ENCODE assay signal across 27 cellular contexts in genomic region chr3:12586403-12586802, GRCh38. TPM values are rescaled to one million over a fixed set of nuclear protein-coding genes. Genes with fewer than 3 reads are reported as not detected.
A peak's percentile ranks its signal among the peaks of the same experiment; 100 is the strongest.
DNase-seq lines count a peak whose midpoint lies in the region; ATAC-seq and TF ChIP-seq lines count a peak whose summit lies in the region.
"Had no signal": no experiment of that assay in that cellular context is flagged by ENCODE, and none has a peak within 500 bp of the region (broad histone marks: within the 10 kb centered on the region; RNA-seq: fewer than 3 reads in every experiment).

No MANE protein-coding gene starts in this region.

- no peaks in the 10 kb centered on the region for H3K9me2 ChIP-seq in PC-9 (ENCODE audit: insufficient read depth)

- no peak for TF ChIP-seq CTCF in PC-9 (conservative IDR thresholded peaks at IDR 0.05)
- no peak for TF ChIP-seq CTCF in nephron progenitor cell (IDR thresholded peaks at IDR 0.05)
- TF ChIP-seq CTCF in endothelial cell (IDR thresholded peaks at IDR 0.05; ENCODE audit: unreplicated experiment): no peak
- no peak for TF ChIP-seq CTCF in neural progenitor cell (IDR thresholded peaks at IDR 0.05)

- CTCF ChIA-PET in CD8-positive, alpha-beta memory T cell (lab: Charles Lee): no interaction called here
- CTCF ChIA-PET in PC-9 (lab: Charles Lee): no interaction called here

- POLR2A ChIA-PET in CD8-positive, alpha-beta memory T cell (lab: Charles Lee): interaction anchor here (1.0 kb wide), 1 partner anchor 20 kb away, joined by 4 read pairs; no protein-coding TSS in a partner anchor
- POLR2A ChIA-PET in PC-9 (lab: Charles Lee; ENCODE audit: unreplicated experiment): interaction anchor here (0.6 kb wide), 1 partner anchor 77 kb away, joined by 3 read pairs; no protein-coding TSS in a partner anchor

- no peak overlapping the region for H3K4me3 Mint-ChIP-seq in activated T-cell treated with anti-CD3 and anti-CD28 coated beads, Interleukin-2, amount 50 U/mL, for 72 hours
- H3K4me3 Mint-ChIP-seq in activated T-cell treated with anti-CD3 and anti-CD28 coated beads, Interleukin-2, amount 50 U/mL, for 4 hours: no peak overlapping the region
- no peak overlapping the region for H3K4me3 Mint-ChIP-seq in CD8-positive, alpha-beta memory T cell
- H3K4me3 Mint-ChIP-seq in nephron progenitor cell (no peak overlapping the region), endothelial cell (ENCODE audit: unreplicated experiment) (no peak overlapping the region), neural progenitor cell (no peak overlapping the region)
- H3K4me3 Mint-ChIP-seq: T-cell had no signal

- no peaks in the 10 kb centered on the region for H3K9me3 ChIP-seq in CD8-positive, alpha-beta memory T cell (ENCODE audit: low read length)
- H3K9me3 ChIP-seq in PC-9 (ENCODE audit: insufficient read depth, low read depth) (no peaks in the 10 kb centered on the region), neural progenitor cell (ENCODE audit: low read depth) (no peaks in the 10 kb centered on the region)
- H3K9me3 ChIP-seq: A549, body of pancreas, transverse colon had no signal

- no peaks in the 10 kb centered on the region for H3K4me1 Mint-ChIP-seq in activated T-cell treated with anti-CD3 and anti-CD28 coated beads, Interleukin-2, amount 50 U/mL, for 72 hours (ENCODE audit: low read depth)
- no peaks in the 10 kb centered on the region for H3K4me1 Mint-ChIP-seq in activated T-cell treated with anti-CD3 and anti-CD28 coated beads, Interleukin-2, amount 50 U/mL, for 4 hours (ENCODE audit: low read depth)
- peaks cover 0 to 2% (median 0%) of the 10 kb centered on the region in 3 donors for H3K4me1 Mint-ChIP-seq in CD8-positive, alpha-beta memory T cell
- peaks cover 6% of the 10 kb centered on the region for H3K4me1 Mint-ChIP-seq in nephron progenitor cell
- peaks cover 8% of the 10 kb centered on the region for H3K4me1 Mint-ChIP-seq in endothelial cell (ENCODE audit: unreplicated experiment)
- H3K4me1 Mint-ChIP-seq in neural progenitor cell: no peaks in the 10 kb centered on the region

- intact Hi-C loops in PC-9 (cut with micrococcal nuclease; ENCODE audit: unreplicated experiment): no loop called here

- H3F3A ChIP-seq in PC-9 (ENCODE audit: insufficient read depth, low read depth) (peaks cover 38% of the 10 kb centered on the region; the same call in 1 of the 2 replicates), neural progenitor cell (ENCODE audit: low read depth) (peaks cover 11% of the 10 kb centered on the region)

- H3K36me3 Mint-ChIP-seq in activated T-cell treated with anti-CD3 and anti-CD28 coated beads, Interleukin-2, amount 50 U/mL, for 72 hours (ENCODE audit: insufficient read depth in 2 of 2): peaks cover 3 to 16% of the 10 kb centered on the region in 2 donors
- peaks cover 43% of the 10 kb centered on the region for H3K36me3 Mint-ChIP-seq in activated T-cell treated with anti-CD3 and anti-CD28 coated beads, Interleukin-2, amount 50 U/mL, for 4 hours (ENCODE audit: insufficient read depth)
- H3K36me3 Mint-ChIP-seq in CD8-positive, alpha-beta memory T cell: peaks cover 15 to 94% (median 16%) of the 10 kb centered on the region in 3 donors
- peaks cover 64% of the 10 kb centered on the region for H3K36me3 Mint-ChIP-seq in nephron progenitor cell (ENCODE audit: low read depth)
- H3K36me3 Mint-ChIP-seq in endothelial cell (ENCODE audit: low read depth, unreplicated experiment): peaks cover 35% of the 10 kb centered on the region
- H3K36me3 Mint-ChIP-seq in neural progenitor cell: peaks cover 28% of the 10 kb centered on the region

- no peak overlapping the region for H3K27ac ChIP-seq in CD8-positive, alpha-beta memory T cell (ENCODE audit: low read depth, low read length)
- H3K27ac ChIP-seq in PC-9 (0 out of 2 replicates have a peak overlapping the region, but pooled peaks have one; percentile 4), neural progenitor cell (no peak overlapping the region)
- H3K27ac ChIP-seq: A549, body of pancreas, skin epidermis, transverse colon had no signal

- DNase-seq in activated T-cell treated with anti-CD3 and anti-CD28 coated beads, Interleukin-2, amount 50 U/mL, for 72 hours: no peak
- no peak for DNase-seq in activated T-cell treated with anti-CD3 and anti-CD28 coated beads, Interleukin-2, amount 50 U/mL, for 4 hours
- peak in 1 of 5 donors; percentile 4 for DNase-seq in CD8-positive, alpha-beta memory T cell
- DNase-seq in PC-9 (no peak), nephron progenitor cell (no peak), endothelial cell (ENCODE audit: low spot score) (no peak), neural progenitor cell (ENCODE audit: low spot score) (no peak)
- DNase-seq: activated CD4-positive, alpha-beta T cell treated with anti-CD3 and anti-CD28 coated beads, Interleukin-2, amount 50 U/mL, for 4 hours; activated CD8-positive, alpha-beta memory T cell treated with anti-CD3 and anti-CD28 coated beads, Interleukin-2, amount 50 U/mL, for 4 hours; activated effector memory CD4-positive, alpha-beta T cell treated with anti-CD3 and anti-CD28 coated beads, Interleukin-2, amount 50 U/mL, for 16 hours; body of pancreas; glutamatergic neuron; KG1; kidney glomerular epithelial cell; NCI-H1417; NCI-H2081; NCI-H226; NCI-H69; T-cell; transverse colon had no signal

- no TSS peak for BruUV-seq in PC-9 (replicated peaks; lab: Mats Ljungman, UMichigan)

- H4K20me1 ChIP-seq in PC-9 (ENCODE audit: insufficient read depth) (peaks cover 23% of the 10 kb centered on the region), neural progenitor cell (ENCODE audit: low read depth) (no peaks in the 10 kb centered on the region)

- peak overlapping the region; percentile 80 for H3K27ac Mint-ChIP-seq in activated T-cell treated with anti-CD3 and anti-CD28 coated beads, Interleukin-2, amount 50 U/mL, for 72 hours
- H3K27ac Mint-ChIP-seq in CD8-positive, alpha-beta memory T cell: peak overlapping the region in 5 of 8 donors; percentile 22 to 90 (median 56)
- peak overlapping the region; percentile 93 for H3K27ac Mint-ChIP-seq in nephron progenitor cell
- no peak overlapping the region for H3K27ac Mint-ChIP-seq in endothelial cell (ENCODE audit: unreplicated experiment)
- H3K27ac Mint-ChIP-seq in neural progenitor cell: no peak overlapping the region
- H3K27ac Mint-ChIP-seq: T-cell had no signal

- no peaks in the 10 kb centered on the region for H3K27me3 Mint-ChIP-seq in activated T-cell treated with anti-CD3 and anti-CD28 coated beads, Interleukin-2, amount 50 U/mL, for 72 hours (ENCODE audit: low read depth)
- no peaks in the 10 kb centered on the region for H3K27me3 Mint-ChIP-seq in activated T-cell treated with anti-CD3 and anti-CD28 coated beads, Interleukin-2, amount 50 U/mL, for 4 hours (ENCODE audit: low read depth)
- no peaks in the 10 kb centered on the region for H3K27me3 Mint-ChIP-seq in CD8-positive, alpha-beta memory T cell
- H3K27me3 Mint-ChIP-seq in nephron progenitor cell (ENCODE audit: low read depth, poor library complexity) (no peaks in the 10 kb centered on the region), endothelial cell (ENCODE audit: unreplicated experiment) (peaks cover 13% of the 10 kb centered on the region), neural progenitor cell (ENCODE audit: insufficient read depth, low read depth) (peaks cover 2% of the 10 kb centered on the region)
- H3K27me3 Mint-ChIP-seq: T-cell had no signal

- H2AFZ ChIP-seq in PC-9 (no peak overlapping the region), neural progenitor cell (replicated peaks) (no peak overlapping the region)

- H3K36me3 ChIP-seq in CD8-positive, alpha-beta memory T cell (ENCODE audit: insufficient read depth, low read length): peaks cover 51% of the 10 kb centered on the region
- H3K36me3 ChIP-seq in PC-9 (ENCODE audit: low read depth) (peaks cover 59% of the 10 kb centered on the region), neural progenitor cell (no peaks in the 10 kb centered on the region)

- no peaks in the 10 kb centered on the region for H3K9me3 Mint-ChIP-seq in activated T-cell treated with anti-CD3 and anti-CD28 coated beads, Interleukin-2, amount 50 U/mL, for 72 hours
- no peaks in the 10 kb centered on the region for H3K9me3 Mint-ChIP-seq in activated T-cell treated with anti-CD3 and anti-CD28 coated beads, Interleukin-2, amount 50 U/mL, for 4 hours
- no peaks in the 10 kb centered on the region for H3K9me3 Mint-ChIP-seq in CD8-positive, alpha-beta memory T cell
- H3K9me3 Mint-ChIP-seq in nephron progenitor cell (no peaks in the 10 kb centered on the region), endothelial cell (ENCODE audit: unreplicated experiment) (no peaks in the 10 kb centered on the region), neural progenitor cell (no peaks in the 10 kb centered on the region)
- H3K9me3 Mint-ChIP-seq: T-cell had no signal

- H3K79me2 ChIP-seq in PC-9 (ENCODE audit: low read depth) (no peaks in the 10 kb centered on the region), neural progenitor cell (ENCODE audit: low read depth) (no peaks in the 10 kb centered on the region)

- H3K27me3 ChIP-seq in CD8-positive, alpha-beta memory T cell (ENCODE audit: insufficient read depth, low read length, poor library complexity, severe bottlenecking): no peaks in the 10 kb centered on the region
- H3K27me3 ChIP-seq in PC-9 (ENCODE audit: insufficient read depth, low read depth): no peaks in the 10 kb centered on the region
- H3K27me3 ChIP-seq in neural progenitor cell: no peaks in the 10 kb centered on the region
- H3K27me3 ChIP-seq: body of pancreas, transverse colon had no signal

- no peak for ATAC-seq in activated T-cell treated with anti-CD3 and anti-CD28 coated beads, Interleukin-2, amount 50 U/mL, for 72 hours (replicated peaks in 1 of 2)
- ATAC-seq in activated T-cell treated with anti-CD3 and anti-CD28 coated beads, Interleukin-2, amount 50 U/mL, for 4 hours: no peak
- ATAC-seq in GM18909 (IDR thresholded peaks at IDR 0.05; ENCODE audit: poor library complexity, unreplicated experiment): no peak
- ATAC-seq: A549, body of pancreas, T-cell had no signal

- no peak overlapping the region for H3K4me2 ChIP-seq in PC-9
- H3K4me2 ChIP-seq in neural progenitor cell: no peak overlapping the region
- H3K4me2 ChIP-seq: A549 had no signal

- no peak overlapping the region for H3K4me3 ChIP-seq in CD8-positive, alpha-beta memory T cell (ENCODE audit: low read length)
- H3K4me3 ChIP-seq in PC-9: no peak overlapping the region
- H3K4me3 ChIP-seq in neural progenitor cell: no peak overlapping the region
- H3K4me3 ChIP-seq: A549, body of pancreas, skin epidermis, transverse colon had no signal

- no peaks in the 10 kb centered on the region for H3K4me1 ChIP-seq in CD8-positive, alpha-beta memory T cell (ENCODE audit: insufficient read depth, low read length)
- H3K4me1 ChIP-seq in PC-9 (replicated peaks; ENCODE audit: insufficient read depth): no peaks in the 10 kb centered on the region
- H3K4me1 ChIP-seq in neural progenitor cell: no peaks in the 10 kb centered on the region
- H3K4me1 ChIP-seq: body of pancreas, transverse colon had no signal

- no peak overlapping the region for H3K9ac ChIP-seq in neural progenitor cell

RNA-seq across cellular contexts. Expression of gene MKRN2, which starts 29.5 kb away (rescaled TPM):
- total RNA-seq in activated T-cell treated with anti-CD3 and anti-CD28 coated beads, Interleukin-2, amount 50 U/mL, for 72 hours: 10 to 100 TPM; 31.2 to 32.4 TPM
- total RNA-seq in activated T-cell treated with anti-CD3 and anti-CD28 coated beads, Interleukin-2, amount 50 U/mL, for 4 hours: 10 to 100 TPM; 37.7 to 43.7 (median 37.8) TPM
- 10 to 100 TPM; 30.0 to 33.6 TPM for total RNA-seq in CD8-positive, alpha-beta memory T cell
- 51.6 TPM for polyA plus RNA-seq in CD8-positive, alpha-beta memory T cell
- total RNA-seq in PC-9 (2021) (25.0 and 30.9 TPM in 2 replicates), endothelial cell (ENCODE audit: unreplicated experiment) (22.0 TPM), neural progenitor cell (ENCODE audit: low replicate concordance) (26.2 and 26.5 TPM in 2 replicates)

RNA-seq across cellular contexts. Expression of gene MKRN2OS, which starts 41.1 kb away (rescaled TPM):
- not detected for total RNA-seq in activated T-cell treated with anti-CD3 and anti-CD28 coated beads, Interleukin-2, amount 50 U/mL, for 72 hours
- total RNA-seq in activated T-cell treated with anti-CD3 and anti-CD28 coated beads, Interleukin-2, amount 50 U/mL, for 4 hours: not detected
- total RNA-seq in CD8-positive, alpha-beta memory T cell: not detected
- polyA plus RNA-seq in CD8-positive, alpha-beta memory T cell: not detected
- 6.2 and 6.3 TPM in 2 replicates for total RNA-seq in PC-9 (2021)
- total RNA-seq in endothelial cell (ENCODE audit: unreplicated experiment): not detected
- not detected in 2 replicates for total RNA-seq in neural progenitor cell (ENCODE audit: low replicate concordance)
- total RNA-seq: G401, lung microvascular endothelial cell, pulmonary artery endothelial cell, SK-MEL-5, T-cell had no signal
- polyA plus RNA-seq: A549 had no signal

Comparison
In these comparisons a context has a peak if more than half of its experiments do, and no peak if none do; other contexts are left out.
1. H3K27ac Mint-ChIP-seq: peak in activated T-cell treated with anti-CD3 and anti-CD28 coated beads, Interleukin-2, amount 50 U/mL, for 72 hours (single experiment), CD8-positive, alpha-beta memory T cell (5 of 8) and nephron progenitor cell (single experiment); none in endothelial cell (single experiment) and neural progenitor cell (single experiment).